Comparison of ENCODE assay signal across 6 cellular contexts in genomic region chrX:46528640-46529039, GRCh38. TPM values are rescaled to one million over a fixed set of nuclear protein-coding genes. Genes with fewer than 3 reads are reported as not detected.
DNase-seq lines count a peak whose midpoint lies in the region; ATAC-seq, FAIRE-seq and TF ChIP-seq lines count a peak whose summit lies in the region.
"Not testable (repeated sequence)": the region's sequence is repeated elsewhere in the genome, so short reads cannot be mapped to it uniquely, and the experiment has no call there.

No MANE protein-coding gene starts in this region.

- not testable (repeated sequence) for DNase-seq in GM12891 (ENCODE audit: insufficient read length, low spot score); GM12878 (ENCODE audit: low read depth, low spot score); left colon
- DNase-seq in myocyte (ENCODE audit: low read depth) (peak; percentile 30), small intestine (peak; percentile 1)

- RAD21 ChIA-PET in GM12878 (lab: Charles Lee; ENCODE audit: unreplicated experiment), result not testable (repeated sequence)

- intact Hi-C loops in GM12878 (cut with micrococcal nuclease; ENCODE audit: unreplicated experiment); left colon (cut with DNase I, micrococcal nuclease): not testable (repeated sequence)

- ATAC-seq in GM12878, result not testable (repeated sequence)
- peak; percentile 31 for ATAC-seq in left colon

- not testable (repeated sequence) for H3K27me3 ChIP-seq in BLaER1; GM12878 (replicated peaks in 1 of 2; ENCODE audit: control insufficient read depth in 2 of 2, insufficient read depth in 2 of 2, low read length in 1 of 2); small intestine (ENCODE audit: control insufficient read depth in 2 of 2, insufficient read depth in 2 of 2, low read length in 2 of 2)

- FAIRE-seq in GM12891 (lab: Jason Lieb, UNC) (peak; percentile 85), GM12878 (lab: Jason Lieb, UNC) (peak; percentile 31)
- FAIRE-seq in small intestine (lab: Jason Lieb, UNC), result not testable (repeated sequence)

- H3K4me3 ChIP-seq in BLaER1; GM12878; small intestine (ENCODE audit: low read depth in 1 of 2, low read length in 2 of 2): not testable (repeated sequence)

- WGBS in GM12878 (ENCODE audit: insufficient coverage, insufficient replicate concordance, low lambda C conversion rate, missing lambda C conversion rate), result 68% methylated on average over 6 of the region's 6 CpGs
- WGBS in small intestine, 3 donors, result 58 to 80% (median 72%) methylated on average over 2 to 6 of the region's 6 CpGs

- peak overlapping the region; percentile 90 for H3K27ac ChIP-seq in BLaER1
- H3K27ac ChIP-seq in GM12878 (ENCODE audit: control insufficient read depth, insufficient read depth); small intestine (ENCODE audit: low read depth in 1 of 2, low read length in 1 of 2): not testable (repeated sequence)

- H3K9me3 ChIP-seq in BLaER1, result peaks cover 51% of the 10 kb centered on the region
- H3K9me3 ChIP-seq in GM12878 (replicated peaks; ENCODE audit: control insufficient read depth, insufficient read depth, low read length); small intestine (ENCODE audit: control insufficient read depth, low read depth): not testable (repeated sequence)

- in situ Hi-C loops in GM12878 (cut with MboI), result not testable (repeated sequence)

- H3K4me1 ChIP-seq in BLaER1, result peaks cover 74% of the 10 kb centered on the region
- not testable (repeated sequence) for H3K4me1 ChIP-seq in GM12878 (ENCODE audit: control insufficient read depth, insufficient read depth, low read length); small intestine (ENCODE audit: control insufficient read depth in 2 of 2, insufficient read depth in 1 of 2, low read depth in 1 of 2, low read length in 1 of 2)

- CTCF ChIA-PET in GM12878 (lab: Yijun Ruan, JAX), result not testable (repeated sequence)

- H3K9ac ChIP-seq in BLaER1, result peak overlapping the region; percentile 67; the same call in 1 of the 2 replicates
- not testable (repeated sequence) for H3K9ac ChIP-seq in GM12878 (ENCODE audit: control insufficient read depth, insufficient read depth, low read length)

- SMC1A ChIA-PET in GM12878 (lab: Charles Lee; ENCODE audit: uncharacterized antibody, unreplicated experiment), result not testable (repeated sequence)

- H2AFZ ChIP-seq in GM12878 (ENCODE audit: control insufficient read depth, low read depth, low read length), result not testable (repeated sequence)

- POLR2A ChIA-PET in GM12878 (lab: Charles Lee), result not testable (repeated sequence)

- H3K4me2 ChIP-seq in BLaER1, result peak overlapping the region; percentile 72
- not testable (repeated sequence) for H3K4me2 ChIP-seq in GM12878 (ENCODE audit: control insufficient read depth, insufficient read depth)

- TF ChIP-seq POLR2A in GM12891 (IDR thresholded peaks at IDR 0.05; ENCODE audit: low read depth, low read length); GM12878 (IDR thresholded peaks at IDR 0.05; ENCODE audit: low read depth, low read length): not testable (repeated sequence)

- TF ChIP-seq RAD21 in GM12878 (IDR thresholded peaks at IDR 0.05; ENCODE audit: insufficient read depth, low read depth, low read length), result not testable (repeated sequence)

- H3K36me3 ChIP-seq in BLaER1, result peaks cover 48% of the 10 kb centered on the region
- not testable (repeated sequence) for H3K36me3 ChIP-seq in GM12878 (ENCODE audit: control insufficient read depth in 2 of 2, insufficient read depth in 2 of 2, low read length in 1 of 2); small intestine (ENCODE audit: control insufficient read depth in 2 of 2, insufficient read depth in 2 of 2, low read length in 2 of 2)

- TF ChIP-seq EP300 in GM12878 (IDR thresholded peaks at IDR 0.05; ENCODE audit: borderline replicate concordance in 1 of 2, control insufficient read depth in 1 of 2, low read depth in 2 of 2, low read length in 2 of 2), result not testable (repeated sequence)

- H4K20me1 ChIP-seq in BLaER1; GM12878 (ENCODE audit: control insufficient read depth, insufficient read depth): not testable (repeated sequence)

- H3K79me2 ChIP-seq in GM12878 (ENCODE audit: control insufficient read depth, insufficient read depth, low read length), result not testable (repeated sequence)

- not testable (repeated sequence) for TF ChIP-seq CTCF in GM12878 (IDR thresholded peaks at IDR 0.05 in 2 of 3, conservative IDR thresholded peaks at IDR 0.05 in 1 of 3; ENCODE audit: control insufficient read depth in 2 of 3, extremely low read depth in 1 of 3, insufficient read depth in 1 of 3, low read depth in 3 of 3, low read length in 3 of 3)

- not testable (repeated sequence) for BruUV-seq in GM12878 (replicated peaks; lab: Mats Ljungman, UMichigan)

RNA-seq across cellular contexts. Expression of gene ZNF674, which starts 16.6 kb away (rescaled TPM):
- 1.2 TPM for polyA plus RNA-seq in GM12891 (2012; ENCODE audit: low read depth, missing spikeins)
- total RNA-seq in GM12878 (2013; cell fraction: nucleolus; rRNA removed), result 10.0 and 12.3 TPM in 2 replicates
- total RNA-seq in GM12878 (2014; rRNA removed) (1.8 and 2.1 TPM in 2 replicates), GM12878 (2014; rRNA removed; fragmentation: Illumina TruSeq; extraction: Trizol) (2.7 and 3.7 TPM in 2 replicates), GM12878 (2021) (2.7 and 3.3 TPM in 2 replicates), left colon (1 to 10 TPM; 3.6 to 4.2 TPM), myocyte (1.7 and 2.9 TPM in 2 replicates)
- 1.2 TPM for polyA plus RNA-seq in GM12878 (2011; ENCODE audit: low read depth)
- polyA plus RNA-seq in GM12878 (2011; rRNA removed) (2.8 and 3.0 TPM in 2 replicates), GM12878 (2014; fragmentation: Illumina TruSeq; extraction: Trizol) (1.8 and 2.1 TPM in 2 replicates), GM12878 (2014; fragmentation: Nextera tagmentation; extraction: Ambion mirVana) (1 to 10 TPM; 1.0 to 1.2 TPM), GM12878 (2014; rRNA removed) (1.2 and 1.8 TPM in 2 replicates), GM12878 (2016; fragmentation: Nextera tagmentation; extraction: Ambion mirVana) (1 to 10 TPM; 1.1 to 1.5 TPM), small intestine (1 to 10 TPM in 2 of 3 donors, under 1 TPM in 1; 0.89 to 1.5 (median 1.1) TPM)
- polyA plus RNA-seq in GM12878 (2011; cell fraction: cytosol; rRNA removed), result 1.8 and 2.1 TPM in 2 replicates
- 1.5 and 1.8 TPM in 2 replicates for polyA plus RNA-seq in GM12878 (2011; cell fraction: nucleus; rRNA removed)
- 1.3 and 1.7 TPM in 2 replicates for polyA plus RNA-seq in GM12878 (2012)
- 3.1 and 3.7 TPM in 2 replicates for polyA minus RNA-seq in GM12878 (2011; rRNA and poly(A)+ RNA removed)
- 1.8 TPM in 1 of 2 replicates, not detected in the other for polyA minus RNA-seq in GM12878 (2011; cell fraction: cytosol; rRNA and poly(A)+ RNA removed)
- 1.7 and 4.5 TPM in 2 replicates for polyA minus RNA-seq in GM12878 (2011; cell fraction: nucleus; rRNA and poly(A)+ RNA removed)
- 4.0 TPM for polyA plus RNA-seq in myocyte (2012)

RNA-seq across cellular contexts. Expression of gene CHST7, which starts 44.9 kb away (rescaled TPM):
- 5.2 TPM for polyA plus RNA-seq in GM12891 (2012; ENCODE audit: low read depth, missing spikeins)
- 19.0 and 21.7 TPM in 2 replicates for total RNA-seq in GM12878 (2013; cell fraction: nucleolus; rRNA removed)
- total RNA-seq in GM12878 (2014; rRNA removed) (10.7 and 11.0 TPM in 2 replicates), GM12878 (2014; rRNA removed; fragmentation: Illumina TruSeq; extraction: Trizol) (1.8 and 2.0 TPM in 2 replicates), GM12878 (2021) (8.9 and 9.3 TPM in 2 replicates), left colon (1 to 10 TPM; 2.5 to 3.1 TPM), myocyte (11.8 and 13.8 TPM in 2 replicates)
- 1.9 TPM for polyA plus RNA-seq in GM12878 (2011; ENCODE audit: low read depth)
- polyA plus RNA-seq in GM12878 (2011; rRNA removed) (3.7 and 4.5 TPM in 2 replicates), GM12878 (2014; fragmentation: Illumina TruSeq; extraction: Trizol) (0.89 and 1.3 TPM in 2 replicates), GM12878 (2014; fragmentation: Nextera tagmentation; extraction: Ambion mirVana) (1 to 10 TPM in 1 of 2 experiments, under 1 TPM in 1; 0.58 to 1.7 TPM), GM12878 (2014; rRNA removed) (6.3 and 9.3 TPM in 2 replicates), GM12878 (2016; fragmentation: Nextera tagmentation; extraction: Ambion mirVana) (1 to 10 TPM; 7.4 to 8.9 TPM), small intestine (1 to 10 TPM in 1 of 3 donors, under 1 TPM in 1, not detected in 1; 0.54 to 3.8 TPM)
- 4.4 and 9.0 TPM in 2 replicates for polyA plus RNA-seq in GM12878 (2011; cell fraction: cytosol; rRNA removed)
- polyA plus RNA-seq in GM12878 (2011; cell fraction: nucleus; rRNA removed), result 4.8 and 7.7 TPM in 2 replicates
- 6.1 and 7.9 TPM in 2 replicates for polyA plus RNA-seq in GM12878 (2012)
- 3.3 and 3.4 TPM in 2 replicates for polyA minus RNA-seq in GM12878 (2011; rRNA and poly(A)+ RNA removed)
- 4.3 and 5.1 TPM in 2 replicates for polyA minus RNA-seq in GM12878 (2011; cell fraction: cytosol; rRNA and poly(A)+ RNA removed)
- 8.1 and 15.2 TPM in 2 replicates for polyA minus RNA-seq in GM12878 (2011; cell fraction: nucleus; rRNA and poly(A)+ RNA removed)
- polyA plus RNA-seq in myocyte (2012), result 9.2 TPM
